Comparison of ENCODE assay signal across 1 cellular context in the genomic region with DNA sequence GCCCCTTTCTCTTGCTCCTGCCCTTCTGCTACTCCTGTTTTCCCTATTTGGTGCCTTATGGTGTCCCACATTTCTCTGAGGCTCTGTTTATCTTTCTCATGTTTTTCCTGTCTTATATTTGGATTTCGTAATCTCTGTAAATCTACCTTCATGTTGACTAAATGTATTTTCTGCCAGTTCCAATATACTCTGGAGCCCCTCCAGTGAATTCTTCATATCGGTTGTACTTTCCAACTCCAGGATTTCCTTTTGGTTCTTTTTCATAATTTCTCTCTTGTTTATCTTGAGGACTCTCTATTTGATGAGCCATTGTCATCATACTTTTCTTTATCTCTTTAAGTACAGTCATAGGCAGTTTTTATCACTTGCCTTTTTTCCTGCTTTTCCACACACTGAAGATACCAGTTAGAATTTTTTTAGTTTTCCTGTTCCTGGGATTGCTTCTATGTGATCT.
TF ChIP-seq lines count a peak whose summit lies in the region.

No MANE protein-coding gene starts in this region.

TF ChIP-seq in HepG2, 621 proteins besides CTCF, POLR2A, EP300 and RAD21 (continued from another document):
- TF ChIP-seq ZNF253 (CRISPR knock-in tag; IDR thresholded peaks at IDR 0.05; ENCODE audit: borderline replicate concordance), result no peak
- no peak for TF ChIP-seq ZNF660 (CRISPR knock-in tag; IDR thresholded peaks at IDR 0.05; ENCODE audit: borderline replicate concordance, low read depth)
- no peak for TF ChIP-seq TAF15 (IDR thresholded peaks at IDR 0.05; ENCODE audit: low read depth, low read length, poor library complexity, severe bottlenecking)
- TF ChIP-seq ATF4 (CRISPR knock-in tag; IDR thresholded peaks at IDR 0.05), result peak in 1 of 2 experiments; percentile 91; a peak in 2 of 4 replicates
- no peak for TF ChIP-seq IKZF1 (IDR thresholded peaks at IDR 0.05)
- TF ChIP-seq PITX1 (CRISPR knock-in tag; IDR thresholded peaks at IDR 0.05), result peak; percentile 84
- TF ChIP-seq, protein P1, sequence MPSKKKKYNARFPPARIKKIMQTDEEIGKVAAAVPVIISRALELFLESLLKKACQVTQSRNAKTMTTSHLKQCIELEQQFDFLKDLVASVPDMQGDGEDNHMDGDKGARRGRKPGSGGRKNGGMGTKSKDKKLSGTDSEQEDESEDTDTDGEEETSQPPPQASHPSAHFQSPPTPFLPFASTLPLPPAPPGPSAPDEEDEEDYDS (CRISPR knock-in tag; IDR thresholded peaks at IDR 0.05), result peak; percentile 73; the same call in 1 of the 2 replicates
- TF ChIP-seq DNMT3B (CRISPR knock-in tag; conservative IDR thresholded peaks at IDR 0.05), result peak; percentile 92; the same call in 1 of the 2 replicates
